ENCODE assay signal across 8 cellular contexts in the genomic region with DNA sequence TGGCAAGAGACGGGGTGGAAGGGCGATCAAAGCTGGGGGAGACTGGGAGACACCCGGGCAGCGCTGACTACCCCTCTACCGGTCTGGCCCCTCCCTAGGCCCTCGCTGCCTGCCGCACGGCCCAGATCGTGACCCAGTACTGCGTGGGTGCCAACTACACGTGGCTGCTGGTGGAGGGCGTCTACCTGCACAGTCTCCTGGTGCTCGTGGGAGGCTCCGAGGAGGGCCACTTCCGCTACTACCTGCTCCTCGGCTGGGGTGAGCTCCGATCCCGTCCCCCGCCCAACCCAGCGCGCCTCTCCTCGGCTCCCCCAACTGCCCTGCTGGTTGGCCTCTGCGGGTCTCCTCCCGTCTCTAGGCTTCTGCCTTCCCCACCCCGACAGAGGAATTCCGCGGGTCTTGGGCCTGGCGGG. TPM values are rescaled to one million over a fixed set of nuclear protein-coding genes. Genes with fewer than 3 reads are reported as not detected.
DNase-seq lines count a peak whose midpoint lies in the region; ATAC-seq and TF ChIP-seq lines count a peak whose summit lies in the region.

No MANE protein-coding gene starts in this region.

- H3K9me3 ChIP-seq in CD4-positive, CD25-positive, alpha-beta regulatory T cell (ENCODE audit: control insufficient read depth in 2 of 2, low read length in 2 of 2) = no peaks in the 10 kb centered on the region
- H3K9me3 ChIP-seq in IMR-90 (ENCODE audit: control insufficient read depth, insufficient read depth, low read length) = no peaks in the 10 kb centered on the region

- ATAC-seq in CD4-positive, CD25-positive, alpha-beta regulatory T cell (ENCODE audit: low read depth in 2 of 2) = peak; percentile 39 to 41
- no peak; the same call in 1 of the 2 replicates for ATAC-seq in IMR-90 (ENCODE audit: low read depth)
- ATAC-seq in stimulated activated naive B cell treated with anti-CD40 and anti-IgM and Interleukin-4, amounts not matched to agents 10 μg/mL and 1 μg/mL and 100 μg/mL, for 72 hours (replicated peaks) = peak; percentile 25 to 28
- ATAC-seq in GM21423 (IDR thresholded peaks at IDR 0.05; ENCODE audit: unreplicated experiment) = no peak
- ATAC-seq in GM19395 (IDR thresholded peaks at IDR 0.05; ENCODE audit: unreplicated experiment) = no peak
- ATAC-seq in HG02840 (IDR thresholded peaks at IDR 0.05; ENCODE audit: low FRiP score, unreplicated experiment) = no peak

- 8% methylated on average over 8 of the region's 28 CpGs; no CpG with 5 or more reads in 1 of the 2 experiments for WGBS in IMR-90 (ENCODE audit: extremely low coverage in 2 of 2, insufficient read length in 1 of 2), 2 experiments

- no peak overlapping the region for H3K4ac ChIP-seq in IMR-90 (ENCODE audit: low read depth, low read length)

- no peaks in the 10 kb centered on the region for H3K36me3 Mint-ChIP-seq in CD4-positive, CD25-positive, alpha-beta regulatory T cell
- H3K36me3 Mint-ChIP-seq in activated naive CD4-positive, alpha-beta T cell treated with anti-CD3 and anti-CD28 coated beads, Interleukin-2, amount 10 ng/mL, durations not matched to agents 7 days and 5 days = peaks cover under 1% of the 10 kb centered on the region
- H3K36me3 Mint-ChIP-seq in immature natural killer cell = peaks cover 0 to 8% (median 4%) of the 10 kb centered on the region in 3 donors
- H3K36me3 Mint-ChIP-seq in stimulated activated naive B cell treated with anti-CD40 and anti-IgM and Interleukin-4, amounts not matched to agents 10 μg/mL and 1 μg/mL and 100 μg/mL, for 72 hours = peaks cover 1 to 2% of the 10 kb centered on the region in 2 donors

- H3K18ac ChIP-seq in IMR-90 (ENCODE audit: low read depth, low read length) = no peak overlapping the region

- H3K4me2 ChIP-seq in IMR-90 (ENCODE audit: low read depth, low read length) = 0 out of 2 replicates have a peak overlapping the region, but pooled peaks have one; percentile 51

- H3K4me3 ChIP-seq in CD4-positive, CD25-positive, alpha-beta regulatory T cell (ENCODE audit: low read depth, low read length) = peak overlapping the region; percentile 32
- H3K4me3 ChIP-seq in IMR-90 (ENCODE audit: insufficient read depth, low read depth, low read length) = no peak overlapping the region

- no peak overlapping the region for H2BK15ac ChIP-seq in IMR-90 (ENCODE audit: low read depth, low read length)

- H3K27me3 ChIP-seq in CD4-positive, CD25-positive, alpha-beta regulatory T cell (ENCODE audit: control insufficient read depth, insufficient read depth, low read length) = no peaks in the 10 kb centered on the region
- H3K27me3 ChIP-seq in IMR-90 (ENCODE audit: control insufficient read depth, insufficient read depth, low read length) = peaks cover 18% of the 10 kb centered on the region

- peak overlapping the region; percentile 70 to 91 (median 84) for H3K4me3 Mint-ChIP-seq in CD4-positive, CD25-positive, alpha-beta regulatory T cell
- H3K4me3 Mint-ChIP-seq in activated naive CD4-positive, alpha-beta T cell treated with anti-CD3 and anti-CD28 coated beads, Interleukin-2, amount 10 ng/mL, durations not matched to agents 7 days and 5 days = peak overlapping the region; percentile 54
- H3K4me3 Mint-ChIP-seq in immature natural killer cell = peak overlapping the region; percentile 61 to 84 (median 79)
- peak overlapping the region; percentile 63 to 72 for H3K4me3 Mint-ChIP-seq in stimulated activated naive B cell treated with anti-CD40 and anti-IgM and Interleukin-4, amounts not matched to agents 10 μg/mL and 1 μg/mL and 100 μg/mL, for 72 hours

- BruUV-seq in IMR-90 (replicated peaks; lab: Mats Ljungman, UMichigan) = no TSS peak

- H3K36me3 ChIP-seq in CD4-positive, CD25-positive, alpha-beta regulatory T cell (ENCODE audit: control insufficient read depth, insufficient read depth, low read length) = no peaks in the 10 kb centered on the region
- no peaks in the 10 kb centered on the region for H3K36me3 ChIP-seq in IMR-90 (ENCODE audit: control insufficient read depth, insufficient read depth, low read length)

- intact Hi-C loops in IMR-90 (cut with micrococcal nuclease) = no loop called here

- H2BK20ac ChIP-seq in IMR-90 (ENCODE audit: low read depth, low read length) = no peak overlapping the region

- no peak overlapping the region for H3K23ac ChIP-seq in IMR-90 (ENCODE audit: low read depth, low read length)

- H3K79me1 ChIP-seq in IMR-90 (ENCODE audit: low read depth in 1 of 2, low read length in 2 of 2) = no peaks in the 10 kb centered on the region; a peak in 1 of 4 replicates

- POLR2A ChIA-PET in IMR-90 (lab: Charles Lee; ENCODE audit: unreplicated experiment) = interaction anchor here (1.0 kb wide), 1 partner anchor 9 kb away, joined by 5 read pairs; a partner anchor contains a TSS

- H2BK5ac ChIP-seq in IMR-90 (ENCODE audit: low read depth, low read length, poor library complexity, severe bottlenecking) = no peak overlapping the region

- H2AK5ac ChIP-seq in IMR-90 (ENCODE audit: low read depth, low read length) = no peak overlapping the region

- peak overlapping the region in 2 of 3 donors; percentile 75 to 86 for H3K27ac Mint-ChIP-seq in CD4-positive, CD25-positive, alpha-beta regulatory T cell
- H3K27ac Mint-ChIP-seq in activated naive CD4-positive, alpha-beta T cell treated with anti-CD3 and anti-CD28 coated beads, Interleukin-2, amount 10 ng/mL, durations not matched to agents 7 days and 5 days = no peak overlapping the region
- H3K27ac Mint-ChIP-seq in immature natural killer cell = peak overlapping the region in 1 of 6 donors; percentile 34
- H3K27ac Mint-ChIP-seq in stimulated activated naive B cell treated with anti-CD40 and anti-IgM and Interleukin-4, amounts not matched to agents 10 μg/mL and 1 μg/mL and 100 μg/mL, for 72 hours = no peak overlapping the region

- dilution Hi-C loops in IMR-90 (cut with HindIII; ENCODE audit: low sequenced_read_pairs, unreplicated experiment) = no loop called here

- H4K20me1 ChIP-seq in IMR-90 (ENCODE audit: insufficient read depth, low read length) = no peaks in the 10 kb centered on the region

- peak overlapping the region; percentile 50 for H2AK9ac ChIP-seq in IMR-90 (replicated peaks; ENCODE audit: low read depth, low read length, poor library complexity)

- peaks cover 26% of the 10 kb centered on the region for H3K4me1 ChIP-seq in CD4-positive, CD25-positive, alpha-beta regulatory T cell (ENCODE audit: control insufficient read depth, insufficient read depth, low read length, poor library complexity, severe bottlenecking)
- peaks cover 6% of the 10 kb centered on the region; the same call in 1 of the 2 replicates for H3K4me1 ChIP-seq in IMR-90 (ENCODE audit: control insufficient read depth, insufficient read depth, low read length)

- H4K5ac ChIP-seq in IMR-90 (ENCODE audit: low read depth, low read length) = no peak overlapping the region

- no peaks in the 10 kb centered on the region for H3K27me3 Mint-ChIP-seq in CD4-positive, CD25-positive, alpha-beta regulatory T cell
- peaks cover 68% of the 10 kb centered on the region for H3K27me3 Mint-ChIP-seq in activated naive CD4-positive, alpha-beta T cell treated with anti-CD3 and anti-CD28 coated beads, Interleukin-2, amount 10 ng/mL, durations not matched to agents 7 days and 5 days
- peaks cover 4 to 13% (median 13%) of the 10 kb centered on the region in 3 donors for H3K27me3 Mint-ChIP-seq in immature natural killer cell (ENCODE audit: low read depth in 3 of 3)
- peaks cover 32 to 48% of the 10 kb centered on the region in 2 donors for H3K27me3 Mint-ChIP-seq in stimulated activated naive B cell treated with anti-CD40 and anti-IgM and Interleukin-4, amounts not matched to agents 10 μg/mL and 1 μg/mL and 100 μg/mL, for 72 hours

- no peak overlapping the region for H4K91ac ChIP-seq in IMR-90 (ENCODE audit: insufficient read depth, low read depth, low read length)

- no peak overlapping the region for H4K8ac ChIP-seq in IMR-90 (ENCODE audit: low read depth in 2 of 2, low read length in 2 of 2)

- no peaks in the 10 kb centered on the region for H3K9me3 Mint-ChIP-seq in CD4-positive, CD25-positive, alpha-beta regulatory T cell
- no peaks in the 10 kb centered on the region for H3K9me3 Mint-ChIP-seq in activated naive CD4-positive, alpha-beta T cell treated with anti-CD3 and anti-CD28 coated beads, Interleukin-2, amount 10 ng/mL, durations not matched to agents 7 days and 5 days
- no peaks in the 10 kb centered on the region for H3K9me3 Mint-ChIP-seq in immature natural killer cell
- no peaks in the 10 kb centered on the region for H3K9me3 Mint-ChIP-seq in stimulated activated naive B cell treated with anti-CD40 and anti-IgM and Interleukin-4, amounts not matched to agents 10 μg/mL and 1 μg/mL and 100 μg/mL, for 72 hours

- in situ Hi-C loops in IMR-90 (cut with MboI; ENCODE audit: low sequenced_read_pairs) = no loop called here

- CTCF ChIA-PET in IMR-90 (lab: Yijun Ruan, JAX) = interaction anchor here (1.0 kb wide), 2 partner anchors 35 to 41 kb away, joined by 4 to 5 read pairs; no protein-coding TSS in a partner anchor
- CTCF ChIA-PET in activated naive CD4-positive, alpha-beta T cell treated with anti-CD3 and anti-CD28 coated beads, Interleukin-2, amount 10 ng/mL, durations not matched to agents 7 days and 5 days (lab: Charles Lee) = interaction anchor here (0.6 to 4.7 kb wide), 4 partner anchors 10 to 588 kb away, joined by 3 to 35 read pairs (median 4); a partner anchor contains a TSS

- peak overlapping the region; percentile 79 for H2AFZ ChIP-seq in IMR-90 (replicated peaks; ENCODE audit: low read length, poor library complexity)

- no peak overlapping the region for H3K14ac ChIP-seq in IMR-90 (replicated peaks; ENCODE audit: low read depth, low read length)

- TF ChIP-seq CTCF in IMR-90 (conservative IDR thresholded peaks at IDR 0.05; ENCODE audit: low read depth, low read length) = no peak

- H3K9me1 ChIP-seq in IMR-90 (ENCODE audit: insufficient read depth, low read length) = no peaks in the 10 kb centered on the region

- H3K56ac ChIP-seq in IMR-90 (ENCODE audit: extremely low read depth, insufficient read depth, low read length) = no peak overlapping the region

- TF ChIP-seq POLR2A in IMR-90 (IDR thresholded peaks at IDR 0.05; ENCODE audit: low read depth, low read length) = no peak

- H3K9ac ChIP-seq in IMR-90 (ENCODE audit: low read depth, low read length) = no peak overlapping the region

- DNase-seq in CD4-positive, CD25-positive, alpha-beta regulatory T cell = peak; percentile 55 to 61 (median 56)
- DNase-seq in IMR-90 (no peak), immature natural killer cell (peak in 1 of 3 donors; percentile 18)
- peak; percentile 68 for DNase-seq in activated naive CD4-positive, alpha-beta T cell treated with anti-CD3 and anti-CD28 coated beads, Interleukin-2, amount 10 ng/mL, durations not matched to agents 7 days and 5 days
- DNase-seq in stimulated activated naive B cell treated with anti-CD40 and anti-IgM and Interleukin-4, amounts not matched to agents 10 μg/mL and 1 μg/mL and 100 μg/mL, for 72 hours = peak; percentile 15

- no peak overlapping the region for H2BK120ac ChIP-seq in IMR-90 (ENCODE audit: low read depth, low read length)

- H3K4me1 Mint-ChIP-seq in CD4-positive, CD25-positive, alpha-beta regulatory T cell = peaks cover 0 to 27% (median 9%) of the 10 kb centered on the region in 4 donors
- peaks cover 28% of the 10 kb centered on the region for H3K4me1 Mint-ChIP-seq in activated naive CD4-positive, alpha-beta T cell treated with anti-CD3 and anti-CD28 coated beads, Interleukin-2, amount 10 ng/mL, durations not matched to agents 7 days and 5 days
- H3K4me1 Mint-ChIP-seq in immature natural killer cell = peaks cover 16 to 27% of the 10 kb centered on the region in 2 donors
- H3K4me1 Mint-ChIP-seq in stimulated activated naive B cell treated with anti-CD40 and anti-IgM and Interleukin-4, amounts not matched to agents 10 μg/mL and 1 μg/mL and 100 μg/mL, for 72 hours = peaks cover 19 to 38% of the 10 kb centered on the region in 2 donors

- TF ChIP-seq RAD21 in IMR-90 (IDR thresholded peaks at IDR 0.05; ENCODE audit: low read length) = no peak

- peak overlapping the region; percentile 41 for H3K27ac ChIP-seq in CD4-positive, CD25-positive, alpha-beta regulatory T cell (ENCODE audit: insufficient read depth, low read length, poor library complexity, severe bottlenecking)
- H3K27ac ChIP-seq in IMR-90 (ENCODE audit: insufficient read depth, low read length) = no peak overlapping the region

RNA-seq across cellular contexts. Expression of a gene that starts 8.8 kb away (rescaled TPM):
- 9.3 TPM for total RNA-seq in CD4-positive, CD25-positive, alpha-beta regulatory T cell
- polyA plus RNA-seq in CD4-positive, CD25-positive, alpha-beta regulatory T cell = under 1 TPM in 3 of 4 donors, not detected in 1; 0.15 to 0.19 (median 0.17) TPM
- total RNA-seq in IMR-90 (2012; rRNA removed) = 0.18 and 0.28 TPM in 2 replicates
- polyA plus RNA-seq in IMR-90 (2012; rRNA removed) = 0.63 and 1.2 TPM in 2 replicates
- 0.35 and 0.55 TPM in 2 replicates for polyA plus RNA-seq in IMR-90 (2012; cell fraction: cytosol; rRNA removed)
- polyA plus RNA-seq in IMR-90 (2012; cell fraction: nucleus; rRNA removed; ENCODE audit: low replicate concordance) = 13.9 and 14.7 TPM in 2 replicates
- under 1 TPM in 2 of 3 donors, not detected in 1; 0.18 to 0.34 TPM for polyA plus RNA-seq in immature natural killer cell

RNA-seq across cellular contexts. Expression of a gene that starts 14.9 kb away (rescaled TPM):
- 271 TPM for total RNA-seq in CD4-positive, CD25-positive, alpha-beta regulatory T cell
- polyA plus RNA-seq in CD4-positive, CD25-positive, alpha-beta regulatory T cell = 1,000 to 10,000 TPM; 1,054 to 1,255 (median 1,105) TPM
- 877 and 974 TPM in 2 replicates for total RNA-seq in IMR-90 (2012; rRNA removed)
- polyA plus RNA-seq in IMR-90 (2012; rRNA removed) (587 and 623 TPM in 2 replicates), immature natural killer cell (1,000 to 10,000 TPM in 2 of 3 donors, 100 to 1,000 TPM in 1; 754 to 1,123 (median 1,001) TPM)
- 388 and 831 TPM in 2 replicates for polyA plus RNA-seq in IMR-90 (2012; cell fraction: cytosol; rRNA removed)
- 88.5 and 316 TPM in 2 replicates for polyA plus RNA-seq in IMR-90 (2012; cell fraction: nucleus; rRNA removed; ENCODE audit: low replicate concordance)

RNA-seq across cellular contexts. Expression of a gene that starts 15.6 kb away (rescaled TPM):
- total RNA-seq in CD4-positive, CD25-positive, alpha-beta regulatory T cell = 10.0 TPM
- 1 to 10 TPM in 1 of 4 donors, under 1 TPM in 3; 0.37 to 1.1 (median 0.52) TPM for polyA plus RNA-seq in CD4-positive, CD25-positive, alpha-beta regulatory T cell
- 6.6 and 7.8 TPM in 2 replicates for total RNA-seq in IMR-90 (2012; rRNA removed)
- polyA plus RNA-seq in IMR-90 (2012; rRNA removed) = 11.5 and 12.1 TPM in 2 replicates
- 7.4 and 10.5 TPM in 2 replicates for polyA plus RNA-seq in IMR-90 (2012; cell fraction: cytosol; rRNA removed)
- 14.3 and 20.0 TPM in 2 replicates for polyA plus RNA-seq in IMR-90 (2012; cell fraction: nucleus; rRNA removed; ENCODE audit: low replicate concordance)
- 1 to 10 TPM in 2 of 3 donors, not detected in 1; 1.8 to 2.9 TPM for polyA plus RNA-seq in immature natural killer cell

RNA-seq across cellular contexts. Expression of a gene that starts 37.7 kb away (rescaled TPM):
- total RNA-seq in CD4-positive, CD25-positive, alpha-beta regulatory T cell = 90.0 TPM
- 10 to 100 TPM; 15.1 to 23.8 (median 18.3) TPM for polyA plus RNA-seq in CD4-positive, CD25-positive, alpha-beta regulatory T cell
- 11.1 and 11.8 TPM in 2 replicates for total RNA-seq in IMR-90 (2012; rRNA removed)
- polyA plus RNA-seq in IMR-90 (2012; rRNA removed) (25.3 and 26.0 TPM in 2 replicates), immature natural killer cell (10 to 100 TPM; 11.9 to 24.7 (median 14.2) TPM)
- polyA plus RNA-seq in IMR-90 (2012; cell fraction: cytosol; rRNA removed) = 16.1 and 17.7 TPM in 2 replicates
- 126 and 168 TPM in 2 replicates for polyA plus RNA-seq in IMR-90 (2012; cell fraction: nucleus; rRNA removed; ENCODE audit: low replicate concordance)

RNA-seq across cellular contexts. Expression of a gene that starts 53.8 kb away (rescaled TPM):
- 26.5 TPM for total RNA-seq in CD4-positive, CD25-positive, alpha-beta regulatory T cell
- polyA plus RNA-seq in CD4-positive, CD25-positive, alpha-beta regulatory T cell = 10 to 100 TPM in 3 of 4 donors, 1 to 10 TPM in 1; 8.0 to 12.0 (median 10.5) TPM
- total RNA-seq in IMR-90 (2012; rRNA removed) = 2.2 and 3.0 TPM in 2 replicates
- polyA plus RNA-seq in IMR-90 (2012; rRNA removed) (6.8 and 7.0 TPM in 2 replicates), immature natural killer cell (10 to 100 TPM in 1 of 3 donors, 1 to 10 TPM in 2; 5.9 to 15.6 (median 7.5) TPM)
- polyA plus RNA-seq in IMR-90 (2012; cell fraction: cytosol; rRNA removed) = 4.4 and 7.9 TPM in 2 replicates
- polyA plus RNA-seq in IMR-90 (2012; cell fraction: nucleus; rRNA removed; ENCODE audit: low replicate concordance) = 15.3 and 29.9 TPM in 2 replicates

Comparison
In these comparisons a context has a peak if more than half of its experiments do, and no peak if none do; other contexts are left out.
1. ATAC-seq: peak in CD4-positive, CD25-positive, alpha-beta regulatory T cell (2 of 2) and stimulated activated naive B cell treated with anti-CD40 and anti-IgM and Interleukin-4, amounts not matched to agents 10 μg/mL and 1 μg/mL and 100 μg/mL, for 72 hours (2 of 2); none in IMR-90 (single experiment), GM21423 (single experiment), GM19395 (single experiment) and HG02840 (single experiment).
2. H3K27ac Mint-ChIP-seq: peak in CD4-positive, CD25-positive, alpha-beta regulatory T cell (2 of 3); none in activated naive CD4-positive, alpha-beta T cell treated with anti-CD3 and anti-CD28 coated beads, Interleukin-2, amount 10 ng/mL, durations not matched to agents 7 days and 5 days (single experiment) and stimulated activated naive B cell treated with anti-CD40 and anti-IgM and Interleukin-4, amounts not matched to agents 10 μg/mL and 1 μg/mL and 100 μg/mL, for 72 hours (single experiment).
3. Peak in every context shown above with its lines, with median percentiles within 50 percentile points of each other: H3K4me3 Mint-ChIP-seq.